Comparison of ENCODE assay signal across 1 cellular context in genomic region chr1:149846042-149846441, GRCh38.
TF ChIP-seq lines count a peak whose summit lies in the region.

No MANE protein-coding gene starts in this region.

TF ChIP-seq in GM12878, 131 proteins besides CTCF, POLR2A, EP300 and RAD21 (continued from another document):
- TF ChIP-seq MLLT1 (IDR thresholded peaks at IDR 0.05) (peak; percentile 88), ATF7 (IDR thresholded peaks at IDR 0.05; ENCODE audit: low read depth) (no peak)
TF ChIP-seq in GM12878: peak in this region for 1.
